14 cellular contexts compared by ENCODE assay signal in genomic region chr9:134208981-134209725, GRCh38. TPM values are rescaled to one million over a fixed set of nuclear protein-coding genes. Genes with fewer than 3 reads are reported as not detected.
"Had no signal": no experiment of that assay in that cellular context is flagged by ENCODE, and none has a peak within 500 bp of the region (broad histone marks: within the 10 kb centered on the region; RNA-seq: fewer than 3 reads in every experiment).

No MANE protein-coding gene starts in this region.

- H3K9me3 ChIP-seq: thyroid gland had no signal

- ATAC-seq: activated CD4-positive, CD25-positive, alpha-beta regulatory T cell treated with anti-CD3 and anti-CD28 coated beads, Interleukin-2, amount 50 U/mL, for 24 hours; activated CD8-positive, alpha-beta memory T cell treated with anti-CD3 and anti-CD28 coated beads, Interleukin-2, amount 10 ng/mL, durations not matched to agents 7 days and 5 days; activated T-cell treated with anti-CD3 and anti-CD28 coated beads, Interleukin-2, amount 50 U/mL, for 72 hours; gastroesophageal sphincter had no signal

- DNase-seq: activated CD4-positive, alpha-beta T cell treated with anti-CD3 and anti-CD28 coated beads, Interleukin-2, amount 50 U/mL, for 4 hours; activated CD8-positive, alpha-beta memory T cell treated with anti-CD3 and anti-CD28 coated beads, Interleukin-2, amount 10 ng/mL, durations not matched to agents 7 days and 5 days; activated T-cell treated with anti-CD3 and anti-CD28 coated beads, Interleukin-2, amount 50 U/mL, for 72 hours; effector CD4-positive, alpha-beta T cell; naive B cell; SW 1271; thyroid gland had no signal

- H3K4me3 ChIP-seq: coronary artery, gastroesophageal sphincter, lung, skin epidermis, thyroid gland had no signal

- H3K27me3 ChIP-seq: gastroesophageal sphincter, thyroid gland had no signal

- H3K27ac ChIP-seq: coronary artery, skin epidermis had no signal

- H3K36me3 ChIP-seq: gastroesophageal sphincter, thyroid gland had no signal

RNA-seq across cellular contexts. Expression of gene RNU6ATAC, which starts 44.8 kb away (rescaled TPM):
- total RNA-seq: gastroesophageal sphincter, kidney epithelial cell, pulmonary artery endothelial cell, thyroid gland had no signal
- polyA plus RNA-seq: lung had no signal
